1 cellular context compared by ENCODE assay signal in the genomic region with DNA sequence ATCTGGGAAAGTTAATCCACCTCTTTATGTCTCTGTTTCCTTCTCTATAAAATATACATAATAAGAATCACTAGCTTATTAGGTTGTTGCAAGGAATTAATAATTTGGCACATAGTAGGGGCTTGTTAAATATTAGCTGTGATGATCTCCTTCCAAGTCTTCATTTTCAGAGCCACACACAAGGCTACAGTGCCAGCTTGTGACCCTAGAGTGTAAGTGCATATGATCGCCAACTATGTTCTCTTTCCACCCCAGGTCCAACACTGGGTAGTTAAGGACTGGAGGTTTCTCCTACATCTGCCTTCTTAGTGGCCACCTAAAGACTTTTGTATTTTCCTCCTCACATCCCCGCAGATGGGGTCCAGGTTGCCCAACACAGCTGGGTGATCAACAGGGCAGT.
TF ChIP-seq lines count a peak whose summit lies in the region.

No MANE protein-coding gene starts in this region.

TF ChIP-seq in HCT116, 20 proteins besides CTCF, POLR2A, EP300 and RAD21 (continued from another document):
- TF ChIP-seq, protein P1, sequence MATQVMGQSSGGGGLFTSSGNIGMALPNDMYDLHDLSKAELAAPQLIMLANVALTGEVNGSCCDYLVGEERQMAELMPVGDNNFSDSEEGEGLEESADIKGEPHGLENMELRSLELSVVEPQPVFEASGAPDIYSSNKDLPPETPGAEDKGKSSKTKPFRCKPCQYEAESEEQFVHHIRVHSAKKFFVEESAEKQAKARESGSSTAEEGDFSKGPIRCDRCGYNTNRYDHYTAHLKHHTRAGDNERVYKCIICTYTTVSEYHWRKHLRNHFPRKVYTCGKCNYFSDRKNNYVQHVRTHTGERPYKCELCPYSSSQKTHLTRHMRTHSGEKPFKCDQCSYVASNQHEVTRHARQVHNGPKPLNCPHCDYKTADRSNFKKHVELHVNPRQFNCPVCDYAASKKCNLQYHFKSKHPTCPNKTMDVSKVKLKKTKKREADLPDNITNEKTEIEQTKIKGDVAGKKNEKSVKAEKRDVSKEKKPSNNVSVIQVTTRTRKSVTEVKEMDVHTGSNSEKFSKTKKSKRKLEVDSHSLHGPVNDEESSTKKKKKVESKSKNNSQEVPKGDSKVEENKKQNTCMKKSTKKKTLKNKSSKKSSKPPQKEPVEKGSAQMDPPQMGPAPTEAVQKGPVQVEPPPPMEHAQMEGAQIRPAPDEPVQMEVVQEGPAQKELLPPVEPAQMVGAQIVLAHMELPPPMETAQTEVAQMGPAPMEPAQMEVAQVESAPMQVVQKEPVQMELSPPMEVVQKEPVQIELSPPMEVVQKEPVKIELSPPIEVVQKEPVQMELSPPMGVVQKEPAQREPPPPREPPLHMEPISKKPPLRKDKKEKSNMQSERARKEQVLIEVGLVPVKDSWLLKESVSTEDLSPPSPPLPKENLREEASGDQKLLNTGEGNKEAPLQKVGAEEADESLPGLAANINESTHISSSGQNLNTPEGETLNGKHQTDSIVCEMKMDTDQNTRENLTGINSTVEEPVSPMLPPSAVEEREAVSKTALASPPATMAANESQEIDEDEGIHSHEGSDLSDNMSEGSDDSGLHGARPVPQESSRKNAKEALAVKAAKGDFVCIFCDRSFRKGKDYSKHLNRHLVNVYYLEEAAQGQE (IDR thresholded peaks at IDR 0.05; ENCODE audit: low read depth), result no peak
- TF ChIP-seq EZH2 (IDR thresholded peaks at IDR 0.05) (no peak), ELF1 (IDR thresholded peaks at IDR 0.05; ENCODE audit: borderline replicate concordance, low read depth) (no peak), YY1 (IDR thresholded peaks at IDR 0.05; ENCODE audit: extremely low read depth, insufficient replicate concordance, low read depth, low read length) (no peak)
